ENCODE assay signal across 10 cellular contexts in genomic region chr3:120203016-120203415, GRCh38.
DNase-seq lines count a peak whose midpoint lies in the region; ATAC-seq and TF ChIP-seq lines count a peak whose summit lies in the region.
"Had no signal": no experiment of that assay in that cellular context is flagged by ENCODE, and none has a peak within 500 bp of the region (broad histone marks: within the 10 kb centered on the region; RNA-seq: fewer than 3 reads in every experiment).

No MANE protein-coding gene starts in this region.

- 3 to 10% methylated on average over 2 of the region's 2 CpGs for WGBS in gastroesophageal sphincter (ENCODE audit: low coverage in 1 of 2), 2 donors

- H3K4me1 Mint-ChIP-seq in GM23338, result peaks cover 2% of the 10 kb centered on the region; the same call in 1 of the 3 replicates
- H3K4me1 Mint-ChIP-seq in naive thymus-derived CD8-positive, alpha-beta T cell, result no peaks in the 10 kb centered on the region
- H3K4me1 Mint-ChIP-seq: activated CD4-positive, alpha-beta T cell treated with anti-CD3 and anti-CD28 coated beads, Interleukin-2, amount 10 ng/mL, durations not matched to agents 7 days and 5 days had no signal

- 0 out of 2 replicates have a peak, but pooled peaks cover 4% of the 10 kb centered on the region for H3K9me2 ChIP-seq in GM23338 (ENCODE audit: insufficient read depth)

- H3K36me3 Mint-ChIP-seq in GM23338 (ENCODE audit: low read depth), result no peaks in the 10 kb centered on the region
- no peaks in the 10 kb centered on the region for H3K36me3 Mint-ChIP-seq in naive thymus-derived CD8-positive, alpha-beta T cell

- intact Hi-C loops in sciatic nerve (cut with DNase I), result no loop called here

- no peak overlapping the region for H3K4me3 ChIP-seq in GM23338
- H3K4me3 ChIP-seq in gastroesophageal sphincter, result no peak overlapping the region
- H3K4me3 ChIP-seq: esophagus muscularis mucosa had no signal

- ATAC-seq in GM23338 (no peak), gastroesophageal sphincter (peak; percentile 88), sciatic nerve (peak; percentile 94), GM21717 (IDR thresholded peaks at IDR 0.05; ENCODE audit: unreplicated experiment) (no peak), GM18505 (IDR thresholded peaks at IDR 0.05; ENCODE audit: unreplicated experiment) (no peak), HG03342 (IDR thresholded peaks at IDR 0.05; ENCODE audit: unreplicated experiment) (no peak)
- no peak for ATAC-seq in naive thymus-derived CD8-positive, alpha-beta T cell

- no peaks in the 10 kb centered on the region for H3K4me1 ChIP-seq in GM23338 (ENCODE audit: insufficient read depth)
- H3K4me1 ChIP-seq in gastroesophageal sphincter, result peaks cover 0 to 20% (median 0%) of the 10 kb centered on the region in 3 donors

- no peak overlapping the region for H3K4me3 Mint-ChIP-seq in GM23338
- H3K4me3 Mint-ChIP-seq in naive thymus-derived CD8-positive, alpha-beta T cell, result no peak overlapping the region
- H3K4me3 Mint-ChIP-seq: activated CD4-positive, alpha-beta T cell treated with anti-CD3 and anti-CD28 coated beads, Interleukin-2, amount 10 ng/mL, durations not matched to agents 7 days and 5 days had no signal

- TF ChIP-seq EP300 in gastroesophageal sphincter (IDR thresholded peaks at IDR 0.05), result no peak

- no peak for TF ChIP-seq CTCF in GM23338 (conservative IDR thresholded peaks at IDR 0.05; ENCODE audit: low read depth in 2 of 2)
- TF ChIP-seq CTCF in gastroesophageal sphincter (IDR thresholded peaks at IDR 0.05), result no peak

- peak overlapping the region; percentile 23; the same call in 1 of the 2 replicates for H2AFZ ChIP-seq in GM23338

- TF ChIP-seq POLR2A in gastroesophageal sphincter (IDR thresholded peaks at IDR 0.05), result no peak
- no peak for TF ChIP-seq POLR2A in GM18505 (IDR thresholded peaks at IDR 0.05; ENCODE audit: borderline replicate concordance, extremely low read depth, insufficient read depth, insufficient read length)

- H3K36me3 ChIP-seq in GM23338 (ENCODE audit: insufficient read depth), result no peaks in the 10 kb centered on the region
- no peaks in the 10 kb centered on the region for H3K36me3 ChIP-seq in gastroesophageal sphincter
- H3K36me3 ChIP-seq: esophagus muscularis mucosa had no signal

- no peak overlapping the region for H3K4me2 ChIP-seq in GM23338

- no peaks in the 10 kb centered on the region for H3K27me3 Mint-ChIP-seq in GM23338 (ENCODE audit: insufficient read depth, low read depth, poor library complexity)
- no peaks in the 10 kb centered on the region for H3K27me3 Mint-ChIP-seq in naive thymus-derived CD8-positive, alpha-beta T cell

- DNase-seq in GM23338 (ENCODE audit: low spot score) (peak; percentile 6), NOMO-1 treated with DMSO at 0.1 percent for 48 hours (lab: John Stamatoyannopoulos, UW; ENCODE audit: unreplicated experiment) (peak; percentile 86), sciatic nerve (ENCODE audit: low spot score) (no peak)
- no peak for DNase-seq in naive thymus-derived CD8-positive, alpha-beta T cell
- DNase-seq: activated CD4-positive, alpha-beta T cell treated with anti-CD3 and anti-CD28 coated beads, Interleukin-2, amount 10 ng/mL, durations not matched to agents 7 days and 5 days had no signal

- no peak overlapping the region; the same call in 1 of the 2 replicates for H3K27ac Mint-ChIP-seq in GM23338
- H3K27ac Mint-ChIP-seq in naive thymus-derived CD8-positive, alpha-beta T cell, result no peak overlapping the region
- H3K27ac Mint-ChIP-seq: activated CD4-positive, alpha-beta T cell treated with anti-CD3 and anti-CD28 coated beads, Interleukin-2, amount 10 ng/mL, durations not matched to agents 7 days and 5 days had no signal

- no peaks in the 10 kb centered on the region for H3K9me3 ChIP-seq in gastroesophageal sphincter
- H3K9me3 ChIP-seq: esophagus muscularis mucosa had no signal

- H3K27ac ChIP-seq in GM23338 (ENCODE audit: low read depth) (no peak overlapping the region; the same call in 1 of the 2 replicates), gastroesophageal sphincter (peak overlapping the region in 2 of 4 donors; percentile 28 to 39)

- no peaks in the 10 kb centered on the region for H3K79me2 ChIP-seq in GM23338 (replicated peaks; ENCODE audit: insufficient read depth)

- no peaks in the 10 kb centered on the region for H4K20me1 ChIP-seq in GM23338 (replicated peaks; ENCODE audit: insufficient read depth)

- H3F3A ChIP-seq in GM23338 (replicated peaks; ENCODE audit: low read depth), result no peaks in the 10 kb centered on the region

- POLR2A ChIA-PET in naive thymus-derived CD8-positive, alpha-beta T cell (lab: Charles Lee), result no interaction called here

- H3K9me3 Mint-ChIP-seq in GM23338, result no peaks in the 10 kb centered on the region
- H3K9me3 Mint-ChIP-seq in naive thymus-derived CD8-positive, alpha-beta T cell, result no peaks in the 10 kb centered on the region
- H3K9me3 Mint-ChIP-seq: activated CD4-positive, alpha-beta T cell treated with anti-CD3 and anti-CD28 coated beads, Interleukin-2, amount 10 ng/mL, durations not matched to agents 7 days and 5 days had no signal

- no peaks in the 10 kb centered on the region for H3K27me3 ChIP-seq in GM23338 (ENCODE audit: insufficient read depth)
- no peaks in the 10 kb centered on the region for H3K27me3 ChIP-seq in gastroesophageal sphincter
- H3K27me3 ChIP-seq: esophagus muscularis mucosa had no signal

TF ChIP-seq in GM23338, 12 proteins besides CTCF, POLR2A, EP300 and RAD21 (continues in another document):
- TF ChIP-seq ZNF114 (CRISPR knock-in tag; IDR thresholded peaks at IDR 0.05), result no peak
- no peak for TF ChIP-seq NANOG (IDR thresholded peaks at IDR 0.05; ENCODE audit: borderline replicate concordance)
- no peak for TF ChIP-seq CREB1 (CRISPR knock-in tag; IDR thresholded peaks at IDR 0.05; ENCODE audit: low read depth)
- no peak for TF ChIP-seq EZH2 (IDR thresholded peaks at IDR 0.05; ENCODE audit: low read depth, unreplicated experiment)
- TF ChIP-seq STAT1 (IDR thresholded peaks at IDR 0.05; ENCODE audit: unreplicated experiment), result no peak
- no peak for TF ChIP-seq ZNF462 (CRISPR knock-in tag; IDR thresholded peaks at IDR 0.05)

Comparison
In these comparisons a context has a peak if more than half of its experiments do, and no peak if none do; other contexts are left out.
1. ATAC-seq: peak in gastroesophageal sphincter (single experiment) and sciatic nerve (single experiment); none in GM23338 (single experiment), GM21717 (single experiment), GM18505 (single experiment), naive thymus-derived CD8-positive, alpha-beta T cell (0 of 2) and HG03342 (single experiment).
2. DNase-seq: peak in GM23338 (single experiment) and NOMO-1 treated with DMSO at 0.1 percent for 48 hours (single experiment); none in sciatic nerve (single experiment) and naive thymus-derived CD8-positive, alpha-beta T cell (0 of 10).